ENCODE assay signal across 1 cellular context in genomic region chr9:35489313-35490154, GRCh38.
TF ChIP-seq lines count a peak whose summit lies in the region.

Gene RUSC2 (plus strand): TSS chr9:35490111. CDS start chr9:35546522, 56,411 bp downstream.

TF ChIP-seq in A549, 52 proteins besides CTCF, POLR2A, EP300 and RAD21 (continued from another document):
- peak; percentile 87 for TF ChIP-seq E2F6 (IDR thresholded peaks at IDR 0.05; ENCODE audit: borderline replicate concordance, low read depth)
- no peak for TF ChIP-seq HOXB5 (CRISPR knock-in tag; IDR thresholded peaks at IDR 0.05)
- no peak for TF ChIP-seq ESRRA (IDR thresholded peaks at IDR 0.05; ENCODE audit: borderline replicate concordance, low read length)
- TF ChIP-seq KDM1A (IDR thresholded peaks at IDR 0.05; ENCODE audit: low read depth): no peak
- no peak for TF ChIP-seq ZC3H11A (IDR thresholded peaks at IDR 0.05)
- no peak for TF ChIP-seq EHMT2 (IDR thresholded peaks at IDR 0.05; ENCODE audit: low read depth)
- TF ChIP-seq REST (IDR thresholded peaks at IDR 0.05): no peak
- peak; percentile 53; the same call in 2 of the 3 replicates for TF ChIP-seq BCL3 (IDR thresholded peaks at IDR 0.05)
- TF ChIP-seq FOXS1 (CRISPR knock-in tag; IDR thresholded peaks at IDR 0.05): no peak
- no peak for TF ChIP-seq RCOR1 (IDR thresholded peaks at IDR 0.05; ENCODE audit: low read depth, low read length)
- TF ChIP-seq FOSB (CRISPR knock-in tag; IDR thresholded peaks at IDR 0.05): no peak
- TF ChIP-seq PBX3 (IDR thresholded peaks at IDR 0.05): peak; percentile 54; the same call in 1 of the 2 replicates
- TF ChIP-seq MAZ (IDR thresholded peaks at IDR 0.05; ENCODE audit: borderline replicate concordance, low read depth, low read length): peak; percentile 75; the same call in 1 of the 2 replicates
- no peak for TF ChIP-seq NR3C1 (IDR thresholded peaks at IDR 0.05)
- peak; percentile 41; the same call in 1 of the 2 replicates for TF ChIP-seq USF2 (IDR thresholded peaks at IDR 0.05)
- no peak for TF ChIP-seq HDAC2 (IDR thresholded peaks at IDR 0.05)
- TF ChIP-seq CBX2 (IDR thresholded peaks at IDR 0.05; ENCODE audit: borderline replicate concordance, low read depth): no peak
